8 cellular contexts compared by ENCODE assay signal in genomic region chr2:126244937-126245336, GRCh38.
A peak's percentile ranks its signal among the peaks of the same experiment; 100 is the strongest.
DNase-seq lines count a peak whose midpoint lies in the region; ATAC-seq and TF ChIP-seq lines count a peak whose summit lies in the region.

No MANE protein-coding gene starts in this region.

- H3K79me2 ChIP-seq in Loucy (ENCODE audit: insufficient read depth, low read length): no peaks in the 10 kb centered on the region

- H3K27ac Mint-ChIP-seq in activated CD8-positive, alpha-beta memory T cell treated with anti-CD3 and anti-CD28 coated beads, Interleukin-2, amount 10 ng/mL, durations not matched to agents 7 days and 5 days: no peak overlapping the region

- ATAC-seq in GM18498 (IDR thresholded peaks at IDR 0.05; ENCODE audit: unreplicated experiment): peak; percentile 62
- no peak for ATAC-seq in activated CD8-positive, alpha-beta memory T cell treated with anti-CD3 and anti-CD28 coated beads, Interleukin-2, amount 10 ng/mL, durations not matched to agents 7 days and 5 days
- ATAC-seq in HG02588 (IDR thresholded peaks at IDR 0.05; ENCODE audit: unreplicated experiment): no peak

- TF ChIP-seq CTCF in Loucy (conservative IDR thresholded peaks at IDR 0.05; ENCODE audit: low read length) (peak; percentile 61), suprapubic skin (IDR thresholded peaks at IDR 0.05) (no peak)

- H4K20me1 ChIP-seq in Loucy (ENCODE audit: insufficient read depth, low read length, poor library complexity, severe bottlenecking): no peaks in the 10 kb centered on the region

- no peaks in the 10 kb centered on the region for H3K9me2 ChIP-seq in Loucy (replicated peaks; ENCODE audit: low read depth, low read length)

- no peaks in the 10 kb centered on the region for H3K27me3 ChIP-seq in Loucy (ENCODE audit: insufficient read depth, low read length, poor library complexity, severe bottlenecking)
- H3K27me3 ChIP-seq in suprapubic skin: no peaks in the 10 kb centered on the region

- H3K4me1 ChIP-seq in Loucy (ENCODE audit: insufficient read depth, low read length, poor library complexity, severe bottlenecking) (no peaks in the 10 kb centered on the region), suprapubic skin (no peaks in the 10 kb centered on the region)

- H3K9me3 ChIP-seq in Loucy (ENCODE audit: insufficient read depth, low read depth, low read length) (no peaks in the 10 kb centered on the region), suprapubic skin (no peaks in the 10 kb centered on the region)

- no peak for TF ChIP-seq EP300 in suprapubic skin (IDR thresholded peaks at IDR 0.05)

- no peaks in the 10 kb centered on the region for H3K27me3 Mint-ChIP-seq in activated CD8-positive, alpha-beta memory T cell treated with anti-CD3 and anti-CD28 coated beads, Interleukin-2, amount 10 ng/mL, durations not matched to agents 7 days and 5 days

- H3F3A ChIP-seq in Loucy (ENCODE audit: low read depth): no peaks in the 10 kb centered on the region

- H3K4me3 ChIP-seq in Loucy (ENCODE audit: low read length, poor library complexity, severe bottlenecking): no peak overlapping the region
- no peak overlapping the region for H3K4me3 ChIP-seq in suprapubic skin

- no peaks in the 10 kb centered on the region for H3K36me3 Mint-ChIP-seq in activated CD8-positive, alpha-beta memory T cell treated with anti-CD3 and anti-CD28 coated beads, Interleukin-2, amount 10 ng/mL, durations not matched to agents 7 days and 5 days

- no peaks in the 10 kb centered on the region for H3K4me1 Mint-ChIP-seq in activated CD8-positive, alpha-beta memory T cell treated with anti-CD3 and anti-CD28 coated beads, Interleukin-2, amount 10 ng/mL, durations not matched to agents 7 days and 5 days

- no peaks in the 10 kb centered on the region for H3K9me3 Mint-ChIP-seq in activated CD8-positive, alpha-beta memory T cell treated with anti-CD3 and anti-CD28 coated beads, Interleukin-2, amount 10 ng/mL, durations not matched to agents 7 days and 5 days (ENCODE audit: low read depth)

- no peak overlapping the region for H3K27ac ChIP-seq in suprapubic skin

- no peak overlapping the region for H3K9ac ChIP-seq in Loucy (ENCODE audit: low read depth, low read length, poor library complexity, severe bottlenecking)

- TF ChIP-seq POLR2A in suprapubic skin (IDR thresholded peaks at IDR 0.05): no peak

- 37% methylated on average over 3 of the region's 3 CpGs for WGBS in suprapubic skin

- no peak overlapping the region for H2AFZ ChIP-seq in Loucy (ENCODE audit: low read length)

- CTCF ChIA-PET in activated CD8-positive, alpha-beta memory T cell treated with anti-CD3 and anti-CD28 coated beads, Interleukin-2, amount 10 ng/mL, durations not matched to agents 7 days and 5 days (lab: Charles Lee): interaction anchor here (2.3 kb wide), 1 partner anchor 532 kb away, joined by 5 read pairs; no protein-coding TSS in a partner anchor

- peak; percentile 20 for DNase-seq in Ammon's horn (ENCODE audit: low spot score)
- peak; percentile 45 for DNase-seq in activated CD8-positive, alpha-beta memory T cell treated with anti-CD3 and anti-CD28 coated beads, Interleukin-2, amount 10 ng/mL, durations not matched to agents 7 days and 5 days
- peak; percentile 28 for DNase-seq in kidney tubule cell (ENCODE audit: low spot score)
- no peak for DNase-seq in glomerular visceral epithelial cell (ENCODE audit: extremely low spot score)
- no peak for DNase-seq in suprapubic skin (ENCODE audit: low spot score in 2 of 2)

- H3K4me2 ChIP-seq in Loucy (ENCODE audit: low read depth, low read length, poor library complexity, severe bottlenecking): no peak overlapping the region

- no peaks in the 10 kb centered on the region for H3K36me3 ChIP-seq in Loucy (ENCODE audit: insufficient read depth, low read length)
- no peaks in the 10 kb centered on the region for H3K36me3 ChIP-seq in suprapubic skin

- no peak overlapping the region for H3K4me3 Mint-ChIP-seq in activated CD8-positive, alpha-beta memory T cell treated with anti-CD3 and anti-CD28 coated beads, Interleukin-2, amount 10 ng/mL, durations not matched to agents 7 days and 5 days

Comparison
In these comparisons a context has a peak if more than half of its experiments do, and no peak if none do; other contexts are left out.
1. DNase-seq: peak in Ammon's horn (single experiment), activated CD8-positive, alpha-beta memory T cell treated with anti-CD3 and anti-CD28 coated beads, Interleukin-2, amount 10 ng/mL, durations not matched to agents 7 days and 5 days (single experiment) and kidney tubule cell (single experiment); none in glomerular visceral epithelial cell (single experiment) and suprapubic skin (0 of 2).